ENCODE assay signal across 1 cellular context in the genomic region with DNA sequence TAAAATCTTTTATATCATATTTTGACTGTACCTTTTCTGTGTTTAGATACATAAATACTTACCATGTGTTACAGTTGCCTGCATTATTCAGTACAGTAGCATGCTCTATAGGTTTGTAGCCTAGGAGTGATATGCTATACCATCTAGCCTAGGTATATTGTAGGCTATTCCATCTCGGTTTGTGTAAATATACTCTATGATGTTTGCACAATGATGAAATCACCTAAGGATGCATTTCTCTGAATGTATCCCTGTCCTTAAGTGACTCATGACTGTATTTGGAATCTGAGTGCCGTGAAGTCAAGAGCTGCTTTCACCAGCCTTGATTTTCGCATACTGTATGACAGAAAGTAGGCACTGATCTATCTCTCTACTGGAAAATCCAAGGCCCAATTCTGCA.
A peak's percentile ranks its signal among the peaks of the same experiment; 100 is the strongest.
TF ChIP-seq lines count a peak whose summit lies in the region.

No MANE protein-coding gene starts in this region.

TF ChIP-seq in HepG2, 621 proteins besides CTCF, POLR2A, EP300 and RAD21 (continued from another document and continues in another):
- TF ChIP-seq, protein P1, sequence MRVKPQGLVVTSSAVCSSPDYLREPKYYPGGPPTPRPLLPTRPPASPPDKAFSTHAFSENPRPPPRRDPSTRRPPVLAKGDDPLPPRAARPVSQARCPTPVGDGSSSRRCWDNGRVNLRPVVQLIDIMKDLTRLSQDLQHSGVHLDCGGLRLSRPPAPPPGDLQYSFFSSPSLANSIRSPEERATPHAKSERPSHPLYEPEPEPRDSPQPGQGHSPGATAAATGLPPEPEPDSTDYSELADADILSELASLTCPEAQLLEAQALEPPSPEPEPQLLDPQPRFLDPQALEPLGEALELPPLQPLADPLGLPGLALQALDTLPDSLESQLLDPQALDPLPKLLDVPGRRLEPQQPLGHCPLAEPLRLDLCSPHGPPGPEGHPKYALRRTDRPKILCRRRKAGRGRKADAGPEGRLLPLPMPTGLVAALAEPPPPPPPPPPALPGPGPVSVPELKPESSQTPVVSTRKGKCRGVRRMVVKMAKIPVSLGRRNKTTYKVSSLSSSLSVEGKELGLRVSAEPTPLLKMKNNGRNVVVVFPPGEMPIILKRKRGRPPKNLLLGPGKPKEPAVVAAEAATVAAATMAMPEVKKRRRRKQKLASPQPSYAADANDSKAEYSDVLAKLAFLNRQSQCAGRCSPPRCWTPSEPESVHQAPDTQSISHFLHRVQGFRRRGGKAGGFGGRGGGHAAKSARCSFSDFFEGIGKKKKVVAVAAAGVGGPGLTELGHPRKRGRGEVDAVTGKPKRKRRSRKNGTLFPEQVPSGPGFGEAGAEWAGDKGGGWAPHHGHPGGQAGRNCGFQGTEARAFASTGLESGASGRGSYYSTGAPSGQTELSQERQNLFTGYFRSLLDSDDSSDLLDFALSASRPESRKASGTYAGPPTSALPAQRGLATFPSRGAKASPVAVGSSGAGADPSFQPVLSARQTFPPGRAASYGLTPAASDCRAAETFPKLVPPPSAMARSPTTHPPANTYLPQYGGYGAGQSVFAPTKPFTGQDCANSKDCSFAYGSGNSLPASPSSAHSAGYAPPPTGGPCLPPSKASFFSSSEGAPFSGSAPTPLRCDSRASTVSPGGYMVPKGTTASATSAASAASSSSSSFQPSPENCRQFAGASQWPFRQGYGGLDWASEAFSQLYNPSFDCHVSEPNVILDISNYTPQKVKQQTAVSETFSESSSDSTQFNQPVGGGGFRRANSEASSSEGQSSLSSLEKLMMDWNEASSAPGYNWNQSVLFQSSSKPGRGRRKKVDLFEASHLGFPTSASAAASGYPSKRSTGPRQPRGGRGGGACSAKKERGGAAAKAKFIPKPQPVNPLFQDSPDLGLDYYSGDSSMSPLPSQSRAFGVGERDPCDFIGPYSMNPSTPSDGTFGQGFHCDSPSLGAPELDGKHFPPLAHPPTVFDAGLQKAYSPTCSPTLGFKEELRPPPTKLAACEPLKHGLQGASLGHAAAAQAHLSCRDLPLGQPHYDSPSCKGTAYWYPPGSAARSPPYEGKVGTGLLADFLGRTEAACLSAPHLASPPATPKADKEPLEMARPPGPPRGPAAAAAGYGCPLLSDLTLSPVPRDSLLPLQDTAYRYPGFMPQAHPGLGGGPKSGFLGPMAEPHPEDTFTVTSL (CRISPR knock-in tag; IDR thresholded peaks at IDR 0.05; ENCODE audit: borderline replicate concordance) = peak; percentile 89; the same call in 1 of the 2 replicates
- no peak for TF ChIP-seq ZNF7 (CRISPR knock-in tag; IDR thresholded peaks at IDR 0.05)
- peak; percentile 85 for TF ChIP-seq ATF7 (IDR thresholded peaks at IDR 0.05)
- TF ChIP-seq ATF7 (CRISPR knock-in tag; IDR thresholded peaks at IDR 0.05) = no peak; the same call in 1 of the 2 replicates
- peak; percentile 29; the same call in 1 of the 2 replicates for TF ChIP-seq CREB1 (IDR thresholded peaks at IDR 0.05)
- TF ChIP-seq CREB1 (CRISPR knock-in tag; IDR thresholded peaks at IDR 0.05) = peak; percentile 72
- TF ChIP-seq SNAPC2 (CRISPR knock-in tag; IDR thresholded peaks at IDR 0.05) = 0 out of 2 replicates have a peak, but pooled peaks have one; percentile 67
- TF ChIP-seq ZNF567 (CRISPR knock-in tag; IDR thresholded peaks at IDR 0.05; ENCODE audit: borderline replicate concordance) = no peak
- no peak for TF ChIP-seq SMYD3 (CRISPR knock-in tag; IDR thresholded peaks at IDR 0.05)
- TF ChIP-seq HNF4A (CRISPR knock-in tag; IDR thresholded peaks at IDR 0.05) = peak; percentile 46; the same call in 1 of the 2 replicates
- no peak for TF ChIP-seq ZFX (CRISPR knock-in tag; IDR thresholded peaks at IDR 0.05; ENCODE audit: low read depth)
- no peak for TF ChIP-seq ZNF329 (CRISPR knock-in tag; IDR thresholded peaks at IDR 0.05; ENCODE audit: low read depth)
- TF ChIP-seq ZFP1 (CRISPR knock-in tag; IDR thresholded peaks at IDR 0.05) = peak; percentile 89
- peak; percentile 81; the same call in 1 of the 2 replicates for TF ChIP-seq ZMYM4 (CRISPR knock-in tag; IDR thresholded peaks at IDR 0.05)
- peak; percentile 66; the same call in 1 of the 2 replicates for TF ChIP-seq SMAD3 (CRISPR knock-in tag; IDR thresholded peaks at IDR 0.05)
- TF ChIP-seq STAT6 (CRISPR knock-in tag; IDR thresholded peaks at IDR 0.05; ENCODE audit: borderline replicate concordance) = peak; percentile 23; the same call in 1 of the 2 replicates
- TF ChIP-seq HDAC1 (CRISPR knock-in tag; IDR thresholded peaks at IDR 0.05) = peak; percentile 86
- TF ChIP-seq FOXA3 (CRISPR knock-in tag; IDR thresholded peaks at IDR 0.05) = peak; percentile 98
- TF ChIP-seq SOX6 (IDR thresholded peaks at IDR 0.05) = no peak
- TF ChIP-seq SOX6 (CRISPR knock-in tag; IDR thresholded peaks at IDR 0.05) = peak; percentile 85
- TF ChIP-seq ZNF670 (CRISPR knock-in tag; IDR thresholded peaks at IDR 0.05; ENCODE audit: borderline replicate concordance) = 0 out of 2 replicates have a peak, but pooled peaks have one; percentile 58
- peak; percentile 66; the same call in 1 of the 2 replicates for TF ChIP-seq PRDM10 (CRISPR knock-in tag; IDR thresholded peaks at IDR 0.05; ENCODE audit: low read depth)
- no peak for TF ChIP-seq ZNF563 (CRISPR knock-in tag; IDR thresholded peaks at IDR 0.05)
- TF ChIP-seq, protein P2, sequence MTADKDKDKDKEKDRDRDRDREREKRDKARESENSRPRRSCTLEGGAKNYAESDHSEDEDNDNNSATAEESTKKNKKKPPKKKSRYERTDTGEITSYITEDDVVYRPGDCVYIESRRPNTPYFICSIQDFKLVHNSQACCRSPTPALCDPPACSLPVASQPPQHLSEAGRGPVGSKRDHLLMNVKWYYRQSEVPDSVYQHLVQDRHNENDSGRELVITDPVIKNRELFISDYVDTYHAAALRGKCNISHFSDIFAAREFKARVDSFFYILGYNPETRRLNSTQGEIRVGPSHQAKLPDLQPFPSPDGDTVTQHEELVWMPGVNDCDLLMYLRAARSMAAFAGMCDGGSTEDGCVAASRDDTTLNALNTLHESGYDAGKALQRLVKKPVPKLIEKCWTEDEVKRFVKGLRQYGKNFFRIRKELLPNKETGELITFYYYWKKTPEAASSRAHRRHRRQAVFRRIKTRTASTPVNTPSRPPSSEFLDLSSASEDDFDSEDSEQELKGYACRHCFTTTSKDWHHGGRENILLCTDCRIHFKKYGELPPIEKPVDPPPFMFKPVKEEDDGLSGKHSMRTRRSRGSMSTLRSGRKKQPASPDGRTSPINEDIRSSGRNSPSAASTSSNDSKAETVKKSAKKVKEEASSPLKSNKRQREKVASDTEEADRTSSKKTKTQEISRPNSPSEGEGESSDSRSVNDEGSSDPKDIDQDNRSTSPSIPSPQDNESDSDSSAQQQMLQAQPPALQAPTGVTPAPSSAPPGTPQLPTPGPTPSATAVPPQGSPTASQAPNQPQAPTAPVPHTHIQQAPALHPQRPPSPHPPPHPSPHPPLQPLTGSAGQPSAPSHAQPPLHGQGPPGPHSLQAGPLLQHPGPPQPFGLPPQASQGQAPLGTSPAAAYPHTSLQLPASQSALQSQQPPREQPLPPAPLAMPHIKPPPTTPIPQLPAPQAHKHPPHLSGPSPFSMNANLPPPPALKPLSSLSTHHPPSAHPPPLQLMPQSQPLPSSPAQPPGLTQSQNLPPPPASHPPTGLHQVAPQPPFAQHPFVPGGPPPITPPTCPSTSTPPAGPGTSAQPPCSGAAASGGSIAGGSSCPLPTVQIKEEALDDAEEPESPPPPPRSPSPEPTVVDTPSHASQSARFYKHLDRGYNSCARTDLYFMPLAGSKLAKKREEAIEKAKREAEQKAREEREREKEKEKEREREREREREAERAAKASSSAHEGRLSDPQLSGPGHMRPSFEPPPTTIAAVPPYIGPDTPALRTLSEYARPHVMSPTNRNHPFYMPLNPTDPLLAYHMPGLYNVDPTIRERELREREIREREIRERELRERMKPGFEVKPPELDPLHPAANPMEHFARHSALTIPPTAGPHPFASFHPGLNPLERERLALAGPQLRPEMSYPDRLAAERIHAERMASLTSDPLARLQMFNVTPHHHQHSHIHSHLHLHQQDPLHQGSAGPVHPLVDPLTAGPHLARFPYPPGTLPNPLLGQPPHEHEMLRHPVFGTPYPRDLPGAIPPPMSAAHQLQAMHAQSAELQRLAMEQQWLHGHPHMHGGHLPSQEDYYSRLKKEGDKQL (CRISPR knock-in tag; IDR thresholded peaks at IDR 0.05; ENCODE audit: low read depth) = 0 out of 2 replicates have a peak, but pooled peaks have one; percentile 42
- peak; percentile 91 for TF ChIP-seq TEAD3 (CRISPR knock-in tag; optimal IDR thresholded peaks at IDR 0.05; ENCODE audit: borderline replicate concordance)
- no peak for TF ChIP-seq NFRKB (IDR thresholded peaks at IDR 0.05)
- TF ChIP-seq, protein P3, sequence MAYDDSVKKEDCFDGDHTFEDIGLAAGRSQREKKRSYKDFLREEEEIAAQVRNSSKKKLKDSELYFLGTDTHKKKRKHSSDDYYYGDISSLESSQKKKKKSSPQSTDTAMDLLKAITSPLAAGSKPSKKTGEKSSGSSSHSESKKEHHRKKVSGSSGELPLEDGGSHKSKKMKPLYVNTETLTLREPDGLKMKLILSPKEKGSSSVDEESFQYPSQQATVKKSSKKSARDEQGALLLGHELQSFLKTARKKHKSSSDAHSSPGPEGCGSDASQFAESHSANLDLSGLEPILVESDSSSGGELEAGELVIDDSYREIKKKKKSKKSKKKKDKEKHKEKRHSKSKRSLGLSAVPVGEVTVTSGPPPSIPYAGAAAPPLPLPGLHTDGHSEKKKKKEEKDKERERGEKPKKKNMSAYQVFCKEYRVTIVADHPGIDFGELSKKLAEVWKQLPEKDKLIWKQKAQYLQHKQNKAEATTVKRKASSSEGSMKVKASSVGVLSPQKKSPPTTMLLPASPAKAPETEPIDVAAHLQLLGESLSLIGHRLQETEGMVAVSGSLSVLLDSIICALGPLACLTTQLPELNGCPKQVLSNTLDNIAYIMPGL (CRISPR knock-in tag; IDR thresholded peaks at IDR 0.05; ENCODE audit: borderline replicate concordance in 1 of 2, low read depth in 1 of 2) = peak; percentile 26 to 54; a peak in 1 of 4 replicates
- TF ChIP-seq, protein P4, sequence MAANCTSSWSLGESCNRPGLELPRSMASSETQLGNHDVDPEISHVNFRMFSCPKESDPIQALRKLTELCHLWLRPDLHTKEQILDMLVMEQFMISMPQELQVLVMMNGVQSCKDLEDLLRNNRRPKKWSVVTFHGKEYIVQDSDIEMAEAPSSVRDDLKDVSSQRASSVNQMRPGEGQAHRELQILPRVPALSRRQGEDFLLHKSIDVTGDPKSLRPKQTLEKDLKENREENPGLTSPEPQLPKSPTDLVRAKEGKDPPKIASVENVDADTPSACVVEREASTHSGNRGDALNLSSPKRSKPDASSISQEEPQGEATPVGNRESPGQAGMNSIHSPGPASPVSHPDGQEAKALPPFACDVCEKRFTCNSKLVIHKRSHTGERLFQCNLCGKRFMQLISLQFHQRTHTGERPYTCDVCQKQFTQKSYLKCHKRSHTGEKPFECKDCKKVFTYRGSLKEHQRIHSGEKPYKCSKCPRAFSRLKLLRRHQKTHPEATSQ (CRISPR knock-in tag; IDR thresholded peaks at IDR 0.05; ENCODE audit: borderline replicate concordance) = 0 out of 2 replicates have a peak, but pooled peaks have one; percentile 67
- TF ChIP-seq ZFP62 (CRISPR knock-in tag; IDR thresholded peaks at IDR 0.05) = no peak
- TF ChIP-seq, protein P5, sequence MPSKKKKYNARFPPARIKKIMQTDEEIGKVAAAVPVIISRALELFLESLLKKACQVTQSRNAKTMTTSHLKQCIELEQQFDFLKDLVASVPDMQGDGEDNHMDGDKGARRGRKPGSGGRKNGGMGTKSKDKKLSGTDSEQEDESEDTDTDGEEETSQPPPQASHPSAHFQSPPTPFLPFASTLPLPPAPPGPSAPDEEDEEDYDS (CRISPR knock-in tag; IDR thresholded peaks at IDR 0.05) = peak; percentile 44; the same call in 1 of the 2 replicates
- TF ChIP-seq SETDB1 (CRISPR knock-in tag; IDR thresholded peaks at IDR 0.05; ENCODE audit: borderline replicate concordance) = no peak
- TF ChIP-seq RCOR2 (CRISPR knock-in tag; IDR thresholded peaks at IDR 0.05) = peak; percentile 95
- peak; percentile 90 for TF ChIP-seq MED1 (CRISPR knock-in tag; IDR thresholded peaks at IDR 0.05)
